ENCODE assay signal across 17 cellular contexts in genomic region chr9:133939845-133940244, GRCh38.
"Had no signal": no experiment of that assay in that cellular context is flagged by ENCODE, and none has a peak within 500 bp of the region (broad histone marks: within the 10 kb centered on the region; RNA-seq: fewer than 3 reads in every experiment).

No MANE protein-coding gene starts in this region.

- H3K27ac Mint-ChIP-seq: activated CD4-positive, alpha-beta memory T cell treated with anti-CD3 and anti-CD28 coated beads, Interleukin-2, amount 10 ng/mL, durations not matched to agents 7 days and 5 days; activated naive CD8-positive, alpha-beta T cell treated with anti-CD3 and anti-CD28 coated beads, Interleukin-2, amount 10 ng/mL, durations not matched to agents 7 days and 5 days; activated T-helper 2 cell treated with anti-CD3 and anti-CD28 coated beads, Interferon-gamma antibody, Interleukin-2, Interleukin-4, amounts not matched to agents 10 μg/mL and 5 μg/mL and 100 μg/mL, durations not matched to agents 14 hours and 24 hours and 36 hours; natural killer cell; stimulated activated naive CD8-positive, alpha-beta T cell treated with anti-CD3 and anti-CD28 coated beads, Interleukin-15, Interleukin-2, amounts not matched to agents 100 ng/mL and 50 ng/mL, for 24 hours had no signal

- H3K9me3 ChIP-seq: body of pancreas, colonic mucosa, gastrocnemius medialis, heart left ventricle, suprapubic skin, transverse colon had no signal

- H3K4me1 Mint-ChIP-seq: activated CD4-positive, alpha-beta memory T cell treated with anti-CD3 and anti-CD28 coated beads, Interleukin-2, amount 10 ng/mL, durations not matched to agents 7 days and 5 days; activated naive CD8-positive, alpha-beta T cell treated with anti-CD3 and anti-CD28 coated beads, Interleukin-2, amount 10 ng/mL, durations not matched to agents 7 days and 5 days; natural killer cell had no signal

- H3K4me3 Mint-ChIP-seq: activated CD4-positive, alpha-beta memory T cell treated with anti-CD3 and anti-CD28 coated beads, Interleukin-2, amount 10 ng/mL, durations not matched to agents 7 days and 5 days; activated naive CD8-positive, alpha-beta T cell treated with anti-CD3 and anti-CD28 coated beads, Interleukin-2, amount 10 ng/mL, durations not matched to agents 7 days and 5 days; natural killer cell; stimulated activated naive CD8-positive, alpha-beta T cell treated with anti-CD3 and anti-CD28 coated beads, Interleukin-15, Interleukin-2, amounts not matched to agents 100 ng/mL and 50 ng/mL, for 24 hours had no signal

- H3K9me3 Mint-ChIP-seq: activated CD4-positive, alpha-beta memory T cell treated with anti-CD3 and anti-CD28 coated beads, Interleukin-2, amount 10 ng/mL, durations not matched to agents 7 days and 5 days; activated naive CD8-positive, alpha-beta T cell treated with anti-CD3 and anti-CD28 coated beads, Interleukin-2, amount 10 ng/mL, durations not matched to agents 7 days and 5 days; activated T-helper 2 cell treated with anti-CD3 and anti-CD28 coated beads, Interferon-gamma antibody, Interleukin-2, Interleukin-4, amounts not matched to agents 10 μg/mL and 5 μg/mL and 100 μg/mL, durations not matched to agents 14 hours and 24 hours and 36 hours; natural killer cell; stimulated activated naive CD8-positive, alpha-beta T cell treated with anti-CD3 and anti-CD28 coated beads, Interleukin-15, Interleukin-2, amounts not matched to agents 100 ng/mL and 50 ng/mL, for 24 hours had no signal

- H3K36me3 ChIP-seq: colonic mucosa, gastrocnemius medialis, transverse colon had no signal

- H3K4me3 ChIP-seq: body of pancreas, colonic mucosa, gastrocnemius medialis, heart left ventricle, suprapubic skin, transverse colon had no signal

- H3K36me3 Mint-ChIP-seq: activated naive CD8-positive, alpha-beta T cell treated with anti-CD3 and anti-CD28 coated beads, Interleukin-2, amount 10 ng/mL, durations not matched to agents 7 days and 5 days; natural killer cell had no signal

- DNase-seq: activated CD4-positive, alpha-beta memory T cell treated with anti-CD3 and anti-CD28 coated beads, Interleukin-2, amount 10 ng/mL, durations not matched to agents 7 days and 5 days; activated CD4-positive, alpha-beta T cell treated with anti-CD3 and anti-CD28 coated beads for 4 hours; activated naive CD4-positive, alpha-beta T cell treated with Interleukin-2 at 50 U/mL for 16 hours; activated naive CD8-positive, alpha-beta T cell treated with anti-CD3 and anti-CD28 coated beads, Interleukin-2, amount 10 ng/mL, durations not matched to agents 7 days and 5 days; activated T-cell treated with anti-CD3 and anti-CD28 coated beads, Interleukin-2, amount 50 U/mL, for 1 hour; caudate nucleus; colonic mucosa; gastrocnemius medialis; natural killer cell; stimulated activated CD4-positive, alpha-beta T cell treated with anti-CD3 and anti-CD28 coated beads, Interleukin-2, amount 100 ng/mL, for 24 hours; transverse colon had no signal

- H3K27me3 Mint-ChIP-seq: activated CD4-positive, alpha-beta memory T cell treated with anti-CD3 and anti-CD28 coated beads, Interleukin-2, amount 10 ng/mL, durations not matched to agents 7 days and 5 days; activated naive CD8-positive, alpha-beta T cell treated with anti-CD3 and anti-CD28 coated beads, Interleukin-2, amount 10 ng/mL, durations not matched to agents 7 days and 5 days; stimulated activated naive CD8-positive, alpha-beta T cell treated with anti-CD3 and anti-CD28 coated beads, Interleukin-15, Interleukin-2, amounts not matched to agents 100 ng/mL and 50 ng/mL, for 24 hours had no signal

- ATAC-seq: body of pancreas, esophagus mucosa, gastrocnemius medialis, heart left ventricle, natural killer cell had no signal

- H3K27ac ChIP-seq: body of pancreas, colonic mucosa, gastrocnemius medialis, heart left ventricle, suprapubic skin, transverse colon had no signal

- H3K27me3 ChIP-seq: body of pancreas, colonic mucosa, heart left ventricle, suprapubic skin, transverse colon had no signal
